In the genomic region with DNA sequence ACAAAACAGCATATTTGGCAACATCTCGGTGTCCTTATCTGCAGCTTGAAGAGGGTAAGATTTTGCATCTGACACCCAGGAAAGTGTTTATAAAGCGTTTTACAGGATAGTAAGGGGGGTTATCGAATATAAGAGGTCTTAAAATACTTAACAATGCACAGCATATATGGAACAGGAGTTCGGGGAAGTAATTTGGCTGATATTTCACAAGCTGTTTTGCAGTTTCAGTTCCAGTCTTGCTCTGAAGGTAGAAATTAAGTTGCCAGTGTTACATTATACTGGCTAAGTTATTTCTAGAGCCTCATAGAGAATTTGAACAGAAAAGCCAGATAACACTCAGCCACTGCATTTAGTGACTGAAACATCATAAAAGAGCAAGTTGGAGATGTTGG, we compare ENCODE assay signal across 8 cellular contexts. TPM values are rescaled to one million over a fixed set of nuclear protein-coding genes. Genes with fewer than 3 reads are reported as not detected.
DNase-seq lines count a peak whose midpoint lies in the region; ATAC-seq and TF ChIP-seq lines count a peak whose summit lies in the region.

No MANE protein-coding gene starts in this region.

- peaks cover 0 to 4% (median 0%) of the 10 kb centered on the region in 3 donors for H3K36me3 Mint-ChIP-seq in CD8-positive, alpha-beta memory T cell
- H3K36me3 Mint-ChIP-seq in natural killer cell: no peaks in the 10 kb centered on the region

- H3K4me3 ChIP-seq in CD8-positive, alpha-beta memory T cell (ENCODE audit: low read length): peak overlapping the region; percentile 74
- H3K4me3 ChIP-seq in breast epithelium: peak overlapping the region; percentile 82 to 98 (median 98)

- peak overlapping the region; percentile 71 to 97 (median 88) for H3K27ac Mint-ChIP-seq in CD8-positive, alpha-beta memory T cell
- peak overlapping the region; percentile 82 for H3K27ac Mint-ChIP-seq in natural killer cell

- no peaks in the 10 kb centered on the region for H3K27me3 ChIP-seq in CD8-positive, alpha-beta memory T cell (ENCODE audit: insufficient read depth, low read length, poor library complexity, severe bottlenecking)
- no peaks in the 10 kb centered on the region for H3K27me3 ChIP-seq in breast epithelium

- intact Hi-C loops in breast epithelium (cut with DNase I; ENCODE audit: low total_unique reads): no loop called here
- intact Hi-C loops in natural killer cell (cut with micrococcal nuclease): loop anchor here (2.0 to 5.0 kb wide), 6 partner anchors 167 to 681 kb away; partner anchors contain the start of genes DMAC2L, L2HGDH, NEMF and SOS2

- ATAC-seq in HG03159 (IDR thresholded peaks at IDR 0.05; ENCODE audit: unreplicated experiment) (peak; percentile 19), natural killer cell (no peak), HG03571 (IDR thresholded peaks at IDR 0.05; ENCODE audit: unreplicated experiment) (no peak), HG02970 (IDR thresholded peaks at IDR 0.05; ENCODE audit: low FRiP score, unreplicated experiment) (no peak)

- H3K4me3 Mint-ChIP-seq in CD8-positive, alpha-beta memory T cell: peak overlapping the region; percentile 75 to 95 (median 88)
- H3K4me3 Mint-ChIP-seq in natural killer cell: peak overlapping the region; percentile 90

- H3K27me3 Mint-ChIP-seq in CD8-positive, alpha-beta memory T cell: no peaks in the 10 kb centered on the region
- H3K27me3 Mint-ChIP-seq in natural killer cell (ENCODE audit: low read depth in 2 of 2): peaks cover 3 to 12% of the 10 kb centered on the region in 2 donors

- POLR2A ChIA-PET in CD8-positive, alpha-beta memory T cell (lab: Charles Lee): interaction anchor here (1.8 kb wide), 1 partner anchor 222 kb away, joined by 5 read pairs; the partner anchor contains the start of genes DMAC2L and L2HGDH

- TF ChIP-seq POLR2A in breast epithelium (IDR thresholded peaks at IDR 0.05): no peak

- no peak for TF ChIP-seq CTCF in breast epithelium (IDR thresholded peaks at IDR 0.05)
- no peak for TF ChIP-seq CTCF in natural killer cell (IDR thresholded peaks at IDR 0.05)

- H3K4me1 ChIP-seq in CD8-positive, alpha-beta memory T cell (ENCODE audit: insufficient read depth, low read length): peaks cover 38% of the 10 kb centered on the region
- peaks cover 0 to 18% of the 10 kb centered on the region in 2 donors for H3K4me1 ChIP-seq in breast epithelium

- H3K9me3 ChIP-seq in CD8-positive, alpha-beta memory T cell (ENCODE audit: low read length): no peaks in the 10 kb centered on the region
- H3K9me3 ChIP-seq in breast epithelium: no peaks in the 10 kb centered on the region

- no peak for DNase-seq in CD8-positive, alpha-beta memory T cell
- DNase-seq in breast epithelium (ENCODE audit: low spot score in 2 of 2) (no peak), natural killer cell (no peak), NCI-H1417 (lab: John Stamatoyannopoulos, UW) (no peak)
- DNase-seq in stimulated activated CD4-positive, alpha-beta T cell treated with anti-CD3 and anti-CD28 coated beads, Interleukin-2, amount 100 ng/mL, for 24 hours: no peak

- CTCF ChIA-PET in CD8-positive, alpha-beta memory T cell (lab: Charles Lee): interaction anchor here (0.8 to 2.3 kb wide), 2 partner anchors 10 to 212 kb away, joined by 3 to 12 read pairs; no protein-coding TSS in a partner anchor

- peaks cover 42 to 45% (median 45%) of the 10 kb centered on the region in 3 donors for H3K4me1 Mint-ChIP-seq in CD8-positive, alpha-beta memory T cell
- peaks cover 38 to 40% of the 10 kb centered on the region in 2 donors for H3K4me1 Mint-ChIP-seq in natural killer cell

- no peak overlapping the region for H3K27ac ChIP-seq in CD8-positive, alpha-beta memory T cell (ENCODE audit: low read depth, low read length)
- H3K27ac ChIP-seq in breast epithelium: peak overlapping the region; percentile 97 to 99

- H3K36me3 ChIP-seq in CD8-positive, alpha-beta memory T cell (ENCODE audit: insufficient read depth, low read length): no peaks in the 10 kb centered on the region
- H3K36me3 ChIP-seq in breast epithelium: no peaks in the 10 kb centered on the region

- no peaks in the 10 kb centered on the region for H3K9me3 Mint-ChIP-seq in CD8-positive, alpha-beta memory T cell
- H3K9me3 Mint-ChIP-seq in natural killer cell: no peaks in the 10 kb centered on the region

RNA-seq across cellular contexts. Expression of gene MAP4K5, which starts 0.9 kb away (rescaled TPM):
- total RNA-seq in CD8-positive, alpha-beta memory T cell: 10 to 100 TPM; 35.2 to 36.4 TPM
- polyA plus RNA-seq in CD8-positive, alpha-beta memory T cell: 26.1 TPM
- total RNA-seq in breast epithelium (100 to 1,000 TPM; 108 to 165 (median 119) TPM), natural killer cell (10 to 100 TPM; 63.3 to 74.6 (median 65.9) TPM)

RNA-seq across cellular contexts. Expression of gene ATL1, which starts 26.6 kb away (rescaled TPM):
- 1 to 10 TPM in 1 of 2 experiments, under 1 TPM in 1; 0.81 to 1.3 TPM for total RNA-seq in CD8-positive, alpha-beta memory T cell
- 2.4 TPM for polyA plus RNA-seq in CD8-positive, alpha-beta memory T cell
- total RNA-seq in breast epithelium: 10 to 100 TPM; 10.4 to 23.7 (median 22.0) TPM
- total RNA-seq in natural killer cell: 1 to 10 TPM; 1.6 to 3.8 (median 2.4) TPM
